Comparison of ENCODE assay signal across 8 cellular contexts in the genomic region with DNA sequence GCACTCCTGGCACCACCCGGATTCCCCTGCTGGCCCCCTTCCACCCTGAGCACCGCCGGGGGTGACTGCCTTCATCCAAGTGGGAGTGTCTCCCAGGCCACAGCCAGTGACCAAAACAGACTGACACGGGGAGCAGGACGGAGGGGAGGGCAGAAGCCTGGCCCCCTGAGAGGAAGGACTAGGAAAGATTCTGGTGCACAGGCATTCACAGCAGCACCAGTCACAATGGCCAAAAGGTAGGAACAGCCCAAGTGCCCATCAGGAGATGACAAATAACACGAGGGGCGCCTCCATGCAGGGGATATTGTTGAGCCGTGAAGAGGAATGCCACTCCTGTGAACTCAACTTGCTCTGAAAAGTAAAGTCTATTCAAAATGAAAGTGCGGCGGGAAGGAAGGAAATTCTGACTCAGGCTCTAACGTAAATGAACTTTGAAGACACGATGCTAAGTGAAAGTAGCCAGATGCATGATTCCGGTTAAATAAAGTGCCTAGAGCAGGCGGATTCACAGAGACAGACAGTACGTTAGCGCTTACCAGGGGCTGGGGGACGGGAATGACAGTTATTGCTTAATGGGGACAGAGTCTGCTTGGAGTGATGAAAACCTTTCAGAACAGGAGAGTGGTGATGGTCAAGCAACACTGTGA.
A peak's percentile ranks its signal among the peaks of the same experiment; 100 is the strongest.
DNase-seq lines count a peak whose midpoint lies in the region; ATAC-seq, FAIRE-seq and TF ChIP-seq lines count a peak whose summit lies in the region.

No MANE protein-coding gene starts in this region.

- ATAC-seq in HG02798 (IDR thresholded peaks at IDR 0.05; ENCODE audit: poor library complexity, unreplicated experiment) (peak; percentile 77), left lobe of liver (peak; percentile 87)

- peak; percentile 91 for FAIRE-seq in GM12891 (lab: Jason Lieb, UNC)

- peak; percentile 43 for DNase-seq in GM12891 (ENCODE audit: insufficient read length, low spot score)
- DNase-seq in SIG-M5 treated with dmso at 0.1 percent for 504 hours (lab: John Stamatoyannopoulos, UW; ENCODE audit: unreplicated experiment) = peak; percentile 98
- DNase-seq in amniotic epithelial cell (ENCODE audit: low read depth) = peak; percentile 81
- DNase-seq in left lobe of liver (ENCODE audit: low spot score) = peak; percentile 58
- DNase-seq in stimulated activated CD8-positive, alpha-beta memory T cell treated with anti-CD3 and anti-CD28 coated beads, Interleukin-12 subunit alpha, Interleukin-12 subunit beta, amount 100 ng/mL, for 1 hour (ENCODE audit: low read depth) = peak; percentile 58
- no peak for DNase-seq in HUDEP-2 (lab: John Stamatoyannopoulos, UW; ENCODE audit: unreplicated experiment in 76 of 76)
- DNase-seq in NCI-H446 treated with DMSO at 0.1 percent for 48 hours (lab: John Stamatoyannopoulos, UW) = no peak

- TF ChIP-seq POLR2A in GM12891 (IDR thresholded peaks at IDR 0.05; ENCODE audit: low read depth, low read length) = no peak

TF ChIP-seq in GM12891, 5 proteins besides CTCF, POLR2A, EP300 and RAD21:
- TF ChIP-seq POU2F2 (IDR thresholded peaks at IDR 0.05; ENCODE audit: low read depth, low read length) (peak; percentile 65), POLR2AphosphoS5 (IDR thresholded peaks at IDR 0.05; ENCODE audit: low read depth, low read length) (no peak), PAX5 (IDR thresholded peaks at IDR 0.05; ENCODE audit: insufficient read depth, low read length, severe bottlenecking) (peak; percentile 78), SPI1 (IDR thresholded peaks at IDR 0.05; ENCODE audit: low read depth, low read length) (peak; percentile 46; the same call in 1 of the 2 replicates)

Comparison
In these comparisons a context has a peak if more than half of its experiments do, and no peak if none do; other contexts are left out.
1. DNase-seq: peak in GM12891 (single experiment), SIG-M5 treated with dmso at 0.1 percent for 504 hours (single experiment), amniotic epithelial cell (single experiment), left lobe of liver (single experiment) and stimulated activated CD8-positive, alpha-beta memory T cell treated with anti-CD3 and anti-CD28 coated beads, Interleukin-12 subunit alpha, Interleukin-12 subunit beta, amount 100 ng/mL, for 1 hour (single experiment); none in HUDEP-2 (0 of 76) and NCI-H446 treated with DMSO at 0.1 percent for 48 hours (single experiment).